Comparison of ENCODE assay signal across 30 cellular contexts in the genomic region with DNA sequence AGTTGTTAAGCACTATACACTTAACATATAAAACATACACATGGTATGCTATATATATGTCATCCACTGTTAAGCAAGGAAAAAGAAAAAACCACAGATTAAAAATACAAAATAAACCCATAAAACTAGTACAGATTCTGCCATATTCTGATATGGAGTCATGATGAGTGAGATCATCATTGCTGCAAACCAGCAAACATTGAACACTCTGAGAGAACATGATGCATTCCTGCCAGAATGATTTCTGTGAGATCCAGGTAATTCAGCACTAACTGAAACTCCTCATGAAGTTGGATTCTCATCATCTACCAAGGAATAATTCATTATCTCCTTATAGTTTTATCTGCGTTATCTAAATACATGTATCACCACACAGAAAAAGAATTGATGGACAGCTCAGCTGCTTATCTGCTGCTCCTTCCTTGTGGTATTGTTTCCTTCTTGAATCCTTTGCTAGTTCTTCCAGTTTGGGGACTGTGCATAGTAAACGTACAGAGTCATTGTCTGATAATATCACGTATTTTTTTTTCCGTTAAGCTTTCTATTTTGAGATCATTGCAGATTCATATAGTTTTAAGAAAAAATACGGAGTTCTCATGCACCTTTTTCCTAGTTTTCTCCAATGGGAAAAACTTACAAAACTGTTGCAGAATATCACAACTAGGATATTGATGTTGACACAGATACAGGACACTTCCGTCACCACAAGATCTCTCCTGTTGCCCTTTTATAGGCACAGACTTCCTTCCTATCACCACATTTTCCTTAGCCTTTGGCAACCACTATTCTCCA. TPM values are rescaled to one million over a fixed set of nuclear protein-coding genes. Genes with fewer than 3 reads are reported as not detected.
DNase-seq lines count a peak whose midpoint lies in the region; ATAC-seq, FAIRE-seq and TF ChIP-seq lines count a peak whose summit lies in the region.
"Had no signal": no experiment of that assay in that cellular context is flagged by ENCODE, and none has a peak within 500 bp of the region (broad histone marks: within the 10 kb centered on the region; RNA-seq: fewer than 3 reads in every experiment).

No MANE protein-coding gene starts in this region.

- H3K36me3 Mint-ChIP-seq in CD4-positive, alpha-beta memory T cell, result peaks cover 13 to 24% of the 10 kb centered on the region in 2 donors

- no peaks in the 10 kb centered on the region for H3K9me2 ChIP-seq in Loucy (replicated peaks; ENCODE audit: low read depth, low read length)

- H3K27me3 Mint-ChIP-seq in CD4-positive, alpha-beta memory T cell, result no peaks in the 10 kb centered on the region
- H3K27me3 Mint-ChIP-seq: activated naive CD4-positive, alpha-beta T cell treated with anti-CD3 and anti-CD28 coated beads, Interleukin-2, amount 10 ng/mL, durations not matched to agents 7 days and 5 days; naive thymus-derived CD4-positive, alpha-beta T cell; progenitor cell of endocrine pancreas had no signal

- no peak overlapping the region for H3K27ac ChIP-seq in CD4-positive, alpha-beta memory T cell (ENCODE audit: low read depth, low read length)
- H3K27ac ChIP-seq in VCaP, result peak overlapping the region; percentile 83
- no peak overlapping the region for H3K27ac ChIP-seq in tibial nerve
- H3K27ac ChIP-seq in right cardiac atrium (ENCODE audit: low read length), result no peak overlapping the region
- H3K27ac ChIP-seq: coronary artery, heart right ventricle, thoracic aorta had no signal

- FAIRE-seq in islet of Langerhans (lab: Jason Lieb, UNC), result peak; percentile 58
- FAIRE-seq: GM18507 had no signal

- peaks cover 68% of the 10 kb centered on the region for H4K20me1 ChIP-seq in Loucy (ENCODE audit: insufficient read depth, low read length, poor library complexity, severe bottlenecking)

- POLR2A ChIA-PET in CD4-positive, alpha-beta memory T cell (lab: Charles Lee; ENCODE audit: partially characterized antibody), result no interaction called here

- H3K27ac Mint-ChIP-seq in CD4-positive, alpha-beta memory T cell, result no peak overlapping the region
- H3K27ac Mint-ChIP-seq: activated naive CD4-positive, alpha-beta T cell treated with anti-CD3 and anti-CD28 coated beads, Interleukin-2, amount 10 ng/mL, durations not matched to agents 7 days and 5 days; activated T-helper 1 cell treated with anti-CD3 and anti-CD28 coated beads, Interleukin-12 subunit alpha, Interleukin-12 subunit beta, Interleukin-2, Interleukin-4 antibody, amounts not matched to agents 30 ng/mL and 10 ng/mL and 1 ng/mL, durations not matched to agents 14 hours and 24 hours and 36 hours; naive thymus-derived CD4-positive, alpha-beta T cell; progenitor cell of endocrine pancreas had no signal

- peaks cover 41% of the 10 kb centered on the region for H3K4me1 ChIP-seq in CD4-positive, alpha-beta memory T cell (ENCODE audit: insufficient read depth, low read length)
- peaks cover 42% of the 10 kb centered on the region for H3K4me1 ChIP-seq in Loucy (ENCODE audit: insufficient read depth, low read length, poor library complexity, severe bottlenecking)
- H3K4me1 ChIP-seq in tibial nerve, result peaks cover 0 to 30% (median 0%) of the 10 kb centered on the region in 4 donors
- peaks cover 9% of the 10 kb centered on the region for H3K4me1 ChIP-seq in right cardiac atrium (ENCODE audit: control insufficient read depth, insufficient read depth, low read length)

- H3K9me3 ChIP-seq in CD4-positive, alpha-beta memory T cell (ENCODE audit: control insufficient read depth in 1 of 2, low read length in 2 of 2), result no peaks in the 10 kb centered on the region
- no peaks in the 10 kb centered on the region for H3K9me3 ChIP-seq in Loucy (ENCODE audit: insufficient read depth, low read depth, low read length)
- H3K9me3 ChIP-seq in tibial nerve, result peaks cover 0 to 3% (median 0%) of the 10 kb centered on the region in 4 donors
- no peaks in the 10 kb centered on the region for H3K9me3 ChIP-seq in right cardiac atrium (ENCODE audit: control insufficient read depth, low read length)
- H3K9me3 ChIP-seq: esophagus muscularis mucosa, thoracic aorta had no signal

- WGBS in tibial nerve, 2 donors, result 82 to 86% methylated on average over 6 of the region's 6 CpGs
- WGBS in right cardiac atrium, result 61% methylated on average over 6 of the region's 6 CpGs

- H3K27me3 ChIP-seq in CD4-positive, alpha-beta memory T cell (ENCODE audit: insufficient read depth, low read length), result no peaks in the 10 kb centered on the region
- H3K27me3 ChIP-seq in Loucy (ENCODE audit: insufficient read depth, low read length, poor library complexity, severe bottlenecking) (no peaks in the 10 kb centered on the region), tibial nerve (no peaks in the 10 kb centered on the region), right cardiac atrium (ENCODE audit: control insufficient read depth, insufficient read depth) (no peaks in the 10 kb centered on the region)
- H3K27me3 ChIP-seq: esophagus muscularis mucosa, heart right ventricle had no signal

- DNase-seq in CD4-positive, alpha-beta memory T cell, result no peak
- no peak for DNase-seq in tibial nerve (ENCODE audit: low spot score in 2 of 2)
- no peak for DNase-seq in right cardiac atrium
- DNase-seq: activated CD4-positive, alpha-beta T cell treated with anti-CD3 and anti-CD28 coated beads, Interleukin-2, amount 50 U/mL, for 4 hours; activated CD4-positive, CD25-positive, alpha-beta regulatory T cell; activated naive CD4-positive, alpha-beta T cell treated with anti-CD3 and anti-CD28 coated beads, Interleukin-2, amount 10 ng/mL, durations not matched to agents 7 days and 5 days; amniotic stem cell; effector memory CD4-positive, alpha-beta T cell; foreskin melanocyte; GDM1; heart right ventricle; KG1; left cardiac atrium; naive thymus-derived CD4-positive, alpha-beta T cell; NCI-H1417 treated with DMSO at 0.1 percent for 48 hours; NCI-H2081 treated with DMSO at 0.1 percent for 48 hours; NCI-H226; NCI-H774; stimulated activated naive CD8-positive, alpha-beta T cell treated with anti-CD3 and anti-CD28 coated beads, Interleukin-15, Interleukin-2, amounts not matched to agents 100 U/mL and 50 U/mL, for 24 hours had no signal

- intact Hi-C loops in CD4-positive, alpha-beta memory T cell (cut with micrococcal nuclease), result no loop called here
- intact Hi-C loops in right cardiac atrium (cut with DNase I), result no loop called here

- H3F3A ChIP-seq in Loucy (ENCODE audit: low read depth), result 0 out of 2 replicates have a peak, but pooled peaks cover 3% of the 10 kb centered on the region

- no peak for TF ChIP-seq POLR2A in tibial nerve (IDR thresholded peaks at IDR 0.05)

- peaks cover 0 to 8% (median 3%) of the 10 kb centered on the region in 8 donors for H3K9me3 Mint-ChIP-seq in CD4-positive, alpha-beta memory T cell
- H3K9me3 Mint-ChIP-seq: activated naive CD4-positive, alpha-beta T cell treated with anti-CD3 and anti-CD28 coated beads, Interleukin-2, amount 10 ng/mL, durations not matched to agents 7 days and 5 days; activated T-helper 1 cell treated with anti-CD3 and anti-CD28 coated beads, Interleukin-12 subunit alpha, Interleukin-12 subunit beta, Interleukin-2, Interleukin-4 antibody, amounts not matched to agents 30 ng/mL and 10 ng/mL and 1 ng/mL, durations not matched to agents 14 hours and 24 hours and 36 hours had no signal

- H3K79me2 ChIP-seq in Loucy (ENCODE audit: insufficient read depth, low read length), result peaks cover 95% of the 10 kb centered on the region

- CTCF ChIA-PET in CD4-positive, alpha-beta memory T cell (lab: Charles Lee; ENCODE audit: partially characterized antibody), result no interaction called here

- peaks cover 28 to 62% (median 33%) of the 10 kb centered on the region in 4 donors for H3K4me1 Mint-ChIP-seq in CD4-positive, alpha-beta memory T cell

- H3K4me3 Mint-ChIP-seq in CD4-positive, alpha-beta memory T cell, result peak overlapping the region in 6 of 8 donors; percentile 6 to 53 (median 31)
- H3K4me3 Mint-ChIP-seq: activated naive CD4-positive, alpha-beta T cell treated with anti-CD3 and anti-CD28 coated beads, Interleukin-2, amount 10 ng/mL, durations not matched to agents 7 days and 5 days; activated T-helper 1 cell treated with anti-CD3 and anti-CD28 coated beads, Interleukin-12 subunit alpha, Interleukin-12 subunit beta, Interleukin-2, Interleukin-4 antibody, amounts not matched to agents 30 ng/mL and 10 ng/mL and 1 ng/mL, durations not matched to agents 14 hours and 24 hours and 36 hours had no signal

- TF ChIP-seq EP300 in tibial nerve (IDR thresholded peaks at IDR 0.05), result no peak

- no peak overlapping the region for H3K9ac ChIP-seq in Loucy (ENCODE audit: low read depth, low read length, poor library complexity, severe bottlenecking)

- H3K4me3 ChIP-seq in CD4-positive, alpha-beta memory T cell (ENCODE audit: low read length in 2 of 2), result no peak overlapping the region
- no peak overlapping the region for H3K4me3 ChIP-seq in Loucy (ENCODE audit: low read length, poor library complexity, severe bottlenecking)
- no peak overlapping the region for H3K4me3 ChIP-seq in tibial nerve
- H3K4me3 ChIP-seq in right cardiac atrium (ENCODE audit: low read length), result no peak overlapping the region
- H3K4me3 ChIP-seq: coronary artery, esophagus muscularis mucosa, heart right ventricle, thoracic aorta had no signal

- TF ChIP-seq CTCF in Loucy (conservative IDR thresholded peaks at IDR 0.05; ENCODE audit: low read length) (no peak), VCaP (conservative IDR thresholded peaks at IDR 0.05) (no peak), tibial nerve (IDR thresholded peaks at IDR 0.05) (no peak)

- peaks cover 4% of the 10 kb centered on the region for H3K36me3 ChIP-seq in CD4-positive, alpha-beta memory T cell (ENCODE audit: insufficient read depth, low read length)
- H3K36me3 ChIP-seq in Loucy (ENCODE audit: insufficient read depth, low read length) (no peaks in the 10 kb centered on the region), tibial nerve (no peaks in the 10 kb centered on the region)
- H3K36me3 ChIP-seq: esophagus muscularis mucosa, thoracic aorta had no signal

- no peak overlapping the region for H2AFZ ChIP-seq in Loucy (ENCODE audit: low read length)

- no peak for ATAC-seq in HG02840 (IDR thresholded peaks at IDR 0.05; ENCODE audit: low FRiP score, unreplicated experiment)
- ATAC-seq in GM18498 (IDR thresholded peaks at IDR 0.05; ENCODE audit: unreplicated experiment), result no peak
- no peak for ATAC-seq in right cardiac atrium
- ATAC-seq: heart right ventricle; left cardiac atrium; naive thymus-derived CD4-positive, alpha-beta T cell; stimulated activated naive CD8-positive, alpha-beta T cell treated with anti-CD3 and anti-CD28 coated beads, Interleukin-15, Interleukin-2, amounts not matched to agents 100 U/mL and 50 U/mL, for 24 hours had no signal

- H3K4me2 ChIP-seq in Loucy (ENCODE audit: low read depth, low read length, poor library complexity, severe bottlenecking), result peak overlapping the region; percentile 48

RNA-seq across cellular contexts. Expression of a gene that starts 9.3 kb away (rescaled TPM):
- 10 to 100 TPM; 43.7 to 44.9 TPM for total RNA-seq in CD4-positive, alpha-beta memory T cell
- polyA plus RNA-seq in CD4-positive, alpha-beta memory T cell, result 10 to 100 TPM; 18.8 to 23.0 TPM
- 10 to 100 TPM; 16.2 to 41.3 (median 31.2) TPM for total RNA-seq in tibial nerve
- 100 to 1,000 TPM in 2 of 4 donors, 10 to 100 TPM in 2; 95.5 to 114 (median 103) TPM for total RNA-seq in right cardiac atrium
- polyA plus RNA-seq in right cardiac atrium, result 50.1 TPM
